ENCODE assay signal across 16 cellular contexts in the genomic region with DNA sequence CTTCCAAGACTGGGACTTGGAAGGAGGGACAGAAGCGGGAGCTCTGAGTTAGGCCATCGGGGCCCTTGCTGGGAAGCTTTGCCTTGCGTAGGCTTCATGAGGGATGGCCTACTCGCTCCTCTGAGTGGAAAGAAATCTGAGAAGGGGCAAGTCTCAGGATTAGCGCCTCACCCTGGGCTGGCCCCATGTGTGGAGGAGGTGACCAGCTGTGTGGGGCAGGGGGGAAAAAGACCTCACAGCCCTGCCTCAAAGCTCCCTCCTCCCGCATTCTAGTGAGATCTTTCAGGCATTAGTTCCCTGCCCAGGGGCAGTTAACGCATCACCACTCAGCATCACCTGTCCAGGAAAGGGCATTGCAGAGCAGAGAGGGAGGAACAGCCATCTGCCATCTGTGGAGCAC.
A peak's percentile ranks its signal among the peaks of the same experiment; 100 is the strongest.
DNase-seq lines count a peak whose midpoint lies in the region; ATAC-seq, FAIRE-seq and TF ChIP-seq lines count a peak whose summit lies in the region.
"Had no signal": no experiment of that assay in that cellular context is flagged by ENCODE, and none has a peak within 500 bp of the region (broad histone marks: within the 10 kb centered on the region; RNA-seq: fewer than 3 reads in every experiment).

No MANE protein-coding gene starts in this region.

- H4K91ac ChIP-seq in H9 (ENCODE audit: insufficient read length, low read depth, low read length) (no peak overlapping the region), H1 (replicated peaks; ENCODE audit: insufficient read length, low read length) (no peak overlapping the region)

- H2BK12ac ChIP-seq in H9 (ENCODE audit: insufficient read length, low read depth, low read length) (no peak overlapping the region), H1 (ENCODE audit: low read depth, low read length) (no peak overlapping the region)

- H2BK5ac ChIP-seq in H9 (ENCODE audit: insufficient read length, low read length) (no peak overlapping the region), H1 (ENCODE audit: low read depth, low read length) (no peak overlapping the region)

- H3K14ac ChIP-seq in H9 (ENCODE audit: insufficient read depth, low read length): no peak overlapping the region
- H3K14ac ChIP-seq in H1 (ENCODE audit: insufficient read length): no peak overlapping the region

- H2BK15ac ChIP-seq in H9 (ENCODE audit: low read depth, low read length): no peak overlapping the region
- H2BK15ac ChIP-seq in H1 (ENCODE audit: low read length): no peak overlapping the region

- H2AFZ ChIP-seq in H9 (ENCODE audit: low read length): no peak overlapping the region
- H2AFZ ChIP-seq in H1 (ENCODE audit: low read length): no peak overlapping the region

- H3K27me3 Mint-ChIP-seq in H9 (ENCODE audit: low read depth): 0 out of 2 replicates have a peak, but pooled peaks cover 3% of the 10 kb centered on the region
- H3K27me3 Mint-ChIP-seq: CD4-positive, CD25-positive, alpha-beta regulatory T cell had no signal

- no peaks in the 10 kb centered on the region for H3K36me3 Mint-ChIP-seq in H9 (ENCODE audit: insufficient read depth in 1 of 3, low read depth in 3 of 3)
- H3K36me3 Mint-ChIP-seq: CD4-positive, CD25-positive, alpha-beta regulatory T cell had no signal

- no peak overlapping the region for H2BK20ac ChIP-seq in H9 (ENCODE audit: low read depth, low read length, poor library complexity, severe bottlenecking)
- H2BK20ac ChIP-seq in H1 (ENCODE audit: low read length): no peak overlapping the region

- no peak overlapping the region for H2AK5ac ChIP-seq in H9 (ENCODE audit: insufficient read length, low read length)
- H2AK5ac ChIP-seq in H1 (ENCODE audit: low read depth, low read length): no peak overlapping the region

- no CpG with 5 or more reads among the region's 7 CpGs for WGBS in H9 (ENCODE audit: extremely low coverage, insufficient read length, low lambda C conversion rate)
- WGBS in H1 (ENCODE audit: extremely low coverage in 1 of 2, insufficient coverage in 1 of 2, insufficient read length in 1 of 2, insufficient replicate concordance in 2 of 2, low coverage in 1 of 2, low lambda C conversion rate in 2 of 2, missing lambda C conversion rate in 1 of 2), 2 experiments: 83% methylated on average over 7 of the region's 7 CpGs; no CpG with 5 or more reads in 1 of the 2 experiments
- 93% methylated on average over 6 of the region's 7 CpGs for WGBS in suprapubic skin

- H3K56ac ChIP-seq in H9 (ENCODE audit: insufficient read length, low read depth, low read length) (no peak overlapping the region), H1 (replicated peaks; ENCODE audit: insufficient read length, low read depth, low read length) (no peak overlapping the region)

- no peak for FAIRE-seq in H1 (lab: Jason Lieb, UNC)
- FAIRE-seq: GM18507, H54, HepG2, HTR-8/SVneo had no signal

- peaks cover 3% of the 10 kb centered on the region; the same call in 1 of the 2 replicates for H3K4me1 ChIP-seq in H9 (ENCODE audit: insufficient read depth, low read length)
- peaks cover 0 to 5% (median 1%) of the 10 kb centered on the region in 4 experiments; a peak in 5 of 7 replicates for H3K4me1 ChIP-seq in H1 (replicated peaks in 1 of 4; ENCODE audit: control insufficient read depth in 3 of 4, insufficient read depth in 4 of 4, low read length in 3 of 4)
- H3K4me1 ChIP-seq in suprapubic skin: no peaks in the 10 kb centered on the region
- H3K4me1 ChIP-seq: BLaER1 treated with 17β-estradiol and CSF1 and Interleukin-3, amounts not matched to agents 10 nM and 100 nM had no signal

- no peak overlapping the region for H3K23ac ChIP-seq in H9 (ENCODE audit: insufficient read length, low read depth, low read length)
- H3K23ac ChIP-seq in H1 (ENCODE audit: insufficient read length): no peak overlapping the region

- no peaks in the 10 kb centered on the region for H4K20me1 ChIP-seq in H9 (ENCODE audit: control insufficient read depth, insufficient read depth, insufficient read length)
- H4K20me1 ChIP-seq in H1 (replicated peaks in 1 of 2; ENCODE audit: control insufficient read depth in 1 of 2, insufficient read depth in 2 of 2, low read length in 2 of 2): no peaks in the 10 kb centered on the region
- H4K20me1 ChIP-seq: BLaER1 treated with 17β-estradiol and CSF1 and Interleukin-3, amounts not matched to agents 10 nM and 100 nM had no signal

- H3K9ac ChIP-seq in H9 (ENCODE audit: extremely low read depth, insufficient read length, low read length) (no peak overlapping the region), H1 (replicated peaks in 1 of 4; ENCODE audit: extremely low read depth in 1 of 4, low read depth in 3 of 4, low read length in 3 of 4) (no peak overlapping the region)
- H3K9ac ChIP-seq: BLaER1 treated with 17β-estradiol and CSF1 and Interleukin-3, amounts not matched to agents 10 nM and 100 nM had no signal

- TF ChIP-seq RAD21 in H1 (IDR thresholded peaks at IDR 0.05 in 1 of 2, conservative IDR thresholded peaks at IDR 0.05 in 1 of 2; ENCODE audit: low read depth in 2 of 2, low read length in 2 of 2): no peak

- no peak overlapping the region for H3K18ac ChIP-seq in H9 (ENCODE audit: insufficient read length, low read depth, low read length)
- H3K18ac ChIP-seq in H1 (ENCODE audit: extremely low read depth, low read length): peak overlapping the region; percentile 9; the same call in 1 of the 2 replicates

- TF ChIP-seq CTCF in H9 (conservative IDR thresholded peaks at IDR 0.05) (no peak), H1 (IDR thresholded peaks at IDR 0.05; ENCODE audit: control extremely low read depth in 1 of 3, insufficient read depth in 1 of 3, low read depth in 1 of 3, low read length in 3 of 3) (peak in 1 of 3 experiments; percentile 0; a peak in 1 of 4 replicates), suprapubic skin (IDR thresholded peaks at IDR 0.05) (no peak)

- H3K36me3 ChIP-seq in H1 (ENCODE audit: control insufficient read depth in 2 of 4, insufficient read depth in 4 of 4, low read length in 3 of 4) (no peaks in the 10 kb centered on the region), suprapubic skin (no peaks in the 10 kb centered on the region)
- H3K36me3 ChIP-seq: BLaER1 treated with 17β-estradiol and CSF1 and Interleukin-3, amounts not matched to agents 10 nM and 100 nM had no signal

- no peaks in the 10 kb centered on the region for H3K79me1 ChIP-seq in H9 (ENCODE audit: insufficient read depth, low read depth, low read length, poor library complexity, severe bottlenecking)
- no peaks in the 10 kb centered on the region for H3K79me1 ChIP-seq in H1 (ENCODE audit: low read depth, low read length)

- H3K4me3 ChIP-seq in H1 (ENCODE audit: extremely low read depth in 1 of 4, insufficient read depth in 2 of 4, low read depth in 3 of 4, low read length in 4 of 4): no peak overlapping the region
- no peak overlapping the region for H3K4me3 ChIP-seq in suprapubic skin
- H3K4me3 ChIP-seq: BLaER1 treated with 17β-estradiol and CSF1 and Interleukin-3, amounts not matched to agents 10 nM and 100 nM had no signal

- H3K9me3 Mint-ChIP-seq in H9: no peaks in the 10 kb centered on the region

- H3K27ac ChIP-seq in H9 (ENCODE audit: insufficient read length, low read depth, low read length) (no peak overlapping the region), H1 (ENCODE audit: low read depth, low read length) (no peak overlapping the region), suprapubic skin (no peak overlapping the region)
- H3K27ac ChIP-seq: BLaER1 treated with 17β-estradiol and CSF1 and Interleukin-3, amounts not matched to agents 10 nM and 100 nM had no signal

- no peaks in the 10 kb centered on the region for H3K27me3 ChIP-seq in H9 (ENCODE audit: insufficient read depth, low read length)
- peaks cover 0 to 1% (median 0%) of the 10 kb centered on the region in 4 experiments; a peak in 1 of 7 replicates for H3K27me3 ChIP-seq in H1 (replicated peaks in 1 of 4; ENCODE audit: control insufficient read depth in 3 of 4, extremely low read depth in 1 of 4, insufficient read depth in 3 of 4, low read length in 3 of 4)
- H3K27me3 ChIP-seq in suprapubic skin: no peaks in the 10 kb centered on the region
- H3K27me3 ChIP-seq: BLaER1 treated with 17β-estradiol and CSF1 and Interleukin-3, amounts not matched to agents 10 nM and 100 nM had no signal

- peaks cover 13 to 14% of the 10 kb centered on the region in 2 experiments for H3K4me1 Mint-ChIP-seq in H9
- H3K4me1 Mint-ChIP-seq: CD4-positive, CD25-positive, alpha-beta regulatory T cell had no signal

- no peaks in the 10 kb centered on the region for H3K23me2 ChIP-seq in H9 (ENCODE audit: insufficient read length, low read depth, low read length, poor library complexity, severe bottlenecking)
- H3K23me2 ChIP-seq in H1 (ENCODE audit: low read depth, low read length): no peaks in the 10 kb centered on the region

- CTCF ChIA-PET in H1 (lab: Charles Lee; ENCODE audit: partially characterized antibody): interaction anchor here (1.0 to 1.8 kb wide), 4 partner anchors 9 to 221 kb away, joined by 3 to 6 read pairs (median 4); no protein-coding TSS in a partner anchor

- no peaks in the 10 kb centered on the region for H3K9me3 ChIP-seq in H9 (ENCODE audit: control insufficient read depth, low read depth, low read length)
- H3K9me3 ChIP-seq in H1 (ENCODE audit: insufficient read depth in 2 of 2, low read depth in 1 of 2, low read length in 1 of 2): no peaks in the 10 kb centered on the region
- H3K9me3 ChIP-seq in suprapubic skin: no peaks in the 10 kb centered on the region
- H3K9me3 ChIP-seq: BLaER1 treated with 17β-estradiol and CSF1 and Interleukin-3, amounts not matched to agents 10 nM and 100 nM had no signal

- POLR2A ChIA-PET in H1 (lab: Charles Lee; ENCODE audit: partially characterized antibody): no interaction called here

- no peak for TF ChIP-seq EP300 in H1 (IDR thresholded peaks at IDR 0.05; ENCODE audit: borderline replicate concordance in 1 of 2, low read depth in 2 of 2, low read length in 2 of 2)
- TF ChIP-seq EP300 in suprapubic skin (IDR thresholded peaks at IDR 0.05): no peak

- ATAC-seq in GM21360 (IDR thresholded peaks at IDR 0.05; ENCODE audit: unreplicated experiment) (no peak), HG03097 (IDR thresholded peaks at IDR 0.05; ENCODE audit: low FRiP score, unreplicated experiment) (no peak)
- ATAC-seq: HepG2 had no signal

- no peak overlapping the region for H3K4ac ChIP-seq in H9 (ENCODE audit: low read depth, low read length)
- H3K4ac ChIP-seq in H1 (replicated peaks; ENCODE audit: insufficient read length, low read depth, low read length): no peak overlapping the region

- H2BK120ac ChIP-seq in H9 (ENCODE audit: low read depth, low read length, poor library complexity, severe bottlenecking): no peak overlapping the region
- H2BK120ac ChIP-seq in H1 (replicated peaks; ENCODE audit: low read depth, low read length): no peak overlapping the region

- H3K27ac Mint-ChIP-seq in H9: no peak overlapping the region; a peak in 1 of 7 replicates
- H3K27ac Mint-ChIP-seq: CD4-positive, CD25-positive, alpha-beta regulatory T cell had no signal

- TF ChIP-seq POLR2A in H1 (IDR thresholded peaks at IDR 0.05; ENCODE audit: control extremely low read depth in 1 of 2, low read depth in 2 of 2, low read length in 2 of 2) (no peak), suprapubic skin (IDR thresholded peaks at IDR 0.05) (no peak)

- H4K5ac ChIP-seq in H9 (ENCODE audit: insufficient read length, low read depth, low read length): no peak overlapping the region
- no peak overlapping the region for H4K5ac ChIP-seq in H1 (ENCODE audit: insufficient read length, low read depth, low read length)

- H4K8ac ChIP-seq in H9 (replicated peaks; ENCODE audit: insufficient read length, low read depth, low read length) (no peak overlapping the region), H1 (ENCODE audit: extremely low read depth, insufficient read depth, low read length) (no peak overlapping the region)

- peak; percentile 42 for DNase-seq in ELF-1 (ENCODE audit: low read depth, low spot score)
- DNase-seq in H9: peak; percentile 49
- DNase-seq in H1 (ENCODE audit: low read depth in 1 of 2, low spot score in 2 of 2): no peak
- DNase-seq in left kidney (ENCODE audit: low read depth, low spot score): peak; percentile 80
- DNase-seq in suprapubic skin (ENCODE audit: low spot score in 2 of 2): no peak
- no peak for DNase-seq in NCI-H1417 (lab: John Stamatoyannopoulos, UW)
- DNase-seq: ACHN; CD4-positive, CD25-positive, alpha-beta regulatory T cell; DMS53 had no signal

- H3T11ph ChIP-seq in H9 (ENCODE audit: low read length): no peak overlapping the region

- no peak overlapping the region for H3K4me2 ChIP-seq in H9 (ENCODE audit: insufficient read depth, insufficient read length, low read length)
- H3K4me2 ChIP-seq in H1 (ENCODE audit: insufficient read depth in 1 of 2, low read depth in 2 of 2, low read length in 2 of 2): no peak overlapping the region
- H3K4me2 ChIP-seq: BLaER1 treated with 17β-estradiol and CSF1 and Interleukin-3, amounts not matched to agents 10 nM and 100 nM had no signal

- H3K4me3 Mint-ChIP-seq in H9: no peak overlapping the region
- H3K4me3 Mint-ChIP-seq: CD4-positive, CD25-positive, alpha-beta regulatory T cell had no signal

- no peaks in the 10 kb centered on the region for H3K79me2 ChIP-seq in H9 (ENCODE audit: insufficient read depth, low read length)
- no peaks in the 10 kb centered on the region for H3K79me2 ChIP-seq in H1 (ENCODE audit: control insufficient read depth in 1 of 2, insufficient read depth in 2 of 2, low read length in 2 of 2)

Comparison
In these comparisons a context has a peak if more than half of its experiments do, and no peak if none do; other contexts are left out.
1. DNase-seq: peak in ELF-1 (single experiment), H9 (single experiment) and left kidney (single experiment); none in H1 (0 of 2), suprapubic skin (0 of 2) and NCI-H1417 (0 of 3).